Comparison of ENCODE assay signal across 23 cellular contexts in genomic region chr1:27469334-27469733, GRCh38. TPM values are rescaled to one million over a fixed set of nuclear protein-coding genes. Genes with fewer than 3 reads are reported as not detected.
DNase-seq lines count a peak whose midpoint lies in the region; ATAC-seq, FAIRE-seq and TF ChIP-seq lines count a peak whose summit lies in the region.
"Had no signal": no experiment of that assay in that cellular context is flagged by ENCODE, and none has a peak within 500 bp of the region (broad histone marks: within the 10 kb centered on the region; RNA-seq: fewer than 3 reads in every experiment).

No MANE protein-coding gene starts in this region.

- H3K4me2 ChIP-seq in HepG2 (ENCODE audit: low read depth, low read length): no peak overlapping the region

- CTCF ChIA-PET in HepG2 (lab: Yijun Ruan, JAX; ENCODE audit: low intra/inter-chr PET ratio, low total read pairs): no interaction called here

- H4K20me1 ChIP-seq in HepG2 (ENCODE audit: insufficient read depth, low read length): peaks cover 28% of the 10 kb centered on the region; the same call in 1 of the 2 replicates

- H3K4me1 ChIP-seq in HepG2 (ENCODE audit: insufficient read depth, low read length) (peaks cover 28% of the 10 kb centered on the region), colonic mucosa (no peaks in the 10 kb centered on the region)

- POLR2A ChIA-PET in HepG2 (lab: Yijun Ruan, JAX): no interaction called here

- H3K27ac ChIP-seq in HepG2 (ENCODE audit: extremely low read length, insufficient read depth, low read length) (no peak overlapping the region), colonic mucosa (no peak overlapping the region)
- H3K27ac ChIP-seq: esophagus squamous epithelium, tibial artery had no signal

- TF ChIP-seq POLR2A in HepG2 (IDR thresholded peaks at IDR 0.05; ENCODE audit: insufficient read depth in 1 of 2, low read depth in 2 of 2, low read length in 2 of 2): no peak

- H3K27me3 ChIP-seq in HepG2 (ENCODE audit: control insufficient read depth in 1 of 2, insufficient read depth in 2 of 2, low read length in 2 of 2) (no peaks in the 10 kb centered on the region), colonic mucosa (no peaks in the 10 kb centered on the region)
- H3K27me3 ChIP-seq: esophagus squamous epithelium, tibial artery had no signal

- H3K36me3 ChIP-seq in HepG2 (replicated peaks in 1 of 2; ENCODE audit: control insufficient read depth in 1 of 2, insufficient read depth in 2 of 2, low read length in 2 of 2) (peaks cover 0 to 12% of the 10 kb centered on the region in 2 experiments; a peak in 4 of 5 replicates), colonic mucosa (no peaks in the 10 kb centered on the region)

- in situ Hi-C loops in HepG2 (cut with HindIII; ENCODE audit: extremely low pct_ligation_motif_present, low pct_unique_long_range_greater_than_20kb): no loop called here

- peaks cover 80% of the 10 kb centered on the region for H3K4me1 Mint-ChIP-seq in activated naive CD4-positive, alpha-beta T cell treated with anti-CD3 and anti-CD28 coated beads, Interleukin-2, amount 50 U/mL, for 24 hours
- H3K4me1 Mint-ChIP-seq in activated naive CD8-positive, alpha-beta T cell treated with anti-CD3 and anti-CD28 coated beads for 36 hours: peaks cover 60% of the 10 kb centered on the region
- H3K4me1 Mint-ChIP-seq in stimulated activated naive CD8-positive, alpha-beta T cell treated with anti-CD3 and anti-CD28 coated beads, Interleukin-15, amount 100 ng/mL, for 72 hours: peaks cover 78% of the 10 kb centered on the region

- H3K27ac Mint-ChIP-seq in activated naive CD4-positive, alpha-beta T cell treated with anti-CD3 and anti-CD28 coated beads, Interleukin-2, amount 50 U/mL, for 24 hours: peak overlapping the region; percentile 86
- peak overlapping the region; percentile 25 for H3K27ac Mint-ChIP-seq in activated naive CD8-positive, alpha-beta T cell treated with anti-CD3 and anti-CD28 coated beads for 36 hours
- H3K27ac Mint-ChIP-seq in stimulated activated naive CD8-positive, alpha-beta T cell treated with anti-CD3 and anti-CD28 coated beads, Interleukin-15, amount 100 ng/mL, for 72 hours: no peak overlapping the region
- H3K27ac Mint-ChIP-seq: activated T-helper 1 cell treated with anti-CD3 and anti-CD28 coated beads, Interleukin-12 subunit alpha, Interleukin-12 subunit beta, Interleukin-2, Interleukin-4 antibody, amounts not matched to agents 30 ng/mL and 10 ng/mL and 1 ng/mL, durations not matched to agents 14 hours and 24 hours and 36 hours had no signal

- no peaks in the 10 kb centered on the region for H3K9me3 Mint-ChIP-seq in activated naive CD4-positive, alpha-beta T cell treated with anti-CD3 and anti-CD28 coated beads, Interleukin-2, amount 50 U/mL, for 24 hours
- no peaks in the 10 kb centered on the region for H3K9me3 Mint-ChIP-seq in activated naive CD8-positive, alpha-beta T cell treated with anti-CD3 and anti-CD28 coated beads for 36 hours
- no peaks in the 10 kb centered on the region for H3K9me3 Mint-ChIP-seq in stimulated activated naive CD8-positive, alpha-beta T cell treated with anti-CD3 and anti-CD28 coated beads, Interleukin-15, amount 100 ng/mL, for 72 hours
- H3K9me3 Mint-ChIP-seq: activated T-helper 1 cell treated with anti-CD3 and anti-CD28 coated beads, Interleukin-12 subunit alpha, Interleukin-12 subunit beta, Interleukin-2, Interleukin-4 antibody, amounts not matched to agents 30 ng/mL and 10 ng/mL and 1 ng/mL, durations not matched to agents 14 hours and 24 hours and 36 hours had no signal

- WGBS in HepG2 (ENCODE audit: low lambda C conversion rate): 66% methylated on average over 6 of the region's 6 CpGs

- no peak for DNase-seq in activated naive CD4-positive, alpha-beta T cell treated with anti-CD3 and anti-CD28 coated beads, Interleukin-2, amount 50 U/mL, for 16 hours
- DNase-seq in activated naive CD8-positive, alpha-beta T cell treated with anti-CD3 and anti-CD28 coated beads for 36 hours: no peak
- peak; percentile 47 for DNase-seq in HepG2 (ENCODE audit: low spot score)
- no peak for DNase-seq in stimulated activated naive CD8-positive, alpha-beta T cell treated with anti-CD3 and anti-CD28 coated beads, Interleukin-15, amount 100 ng/mL, for 72 hours
- no peak for DNase-seq in colonic mucosa
- DNase-seq in NCI-H524 treated with DMSO at 0.1 percent for 48 hours (lab: John Stamatoyannopoulos, UW): no peak
- DNase-seq: activated CD4-positive, alpha-beta T cell treated with anti-CD3 and anti-CD28 coated beads for 4 hours; cerebellar nuclear complex; DMS53; effector CD8-positive, alpha-beta T cell; esophagus squamous epithelium; GF-D8; NCI-H1694; NCI-H748 treated with DMSO at 0.1 percent for 48 hours; posterior cingulate gyrus; tibial artery had no signal

- H3K79me2 ChIP-seq in HepG2 (ENCODE audit: insufficient read depth, low read length): peaks cover 80% of the 10 kb centered on the region

- no peak overlapping the region for H2AFZ ChIP-seq in HepG2 (ENCODE audit: low read length)

- intact Hi-C loops in HepG2 (cut with micrococcal nuclease; ENCODE audit: unreplicated experiment): no loop called here
- intact Hi-C loops in colonic mucosa (cut with DNase I): no loop called here

- TF ChIP-seq RAD21 in HepG2 (CRISPR knock-in tag; IDR thresholded peaks at IDR 0.05): no peak

- H3K9me3 ChIP-seq in HepG2 (ENCODE audit: low read length) (no peaks in the 10 kb centered on the region), colonic mucosa (no peaks in the 10 kb centered on the region)
- H3K9me3 ChIP-seq: esophagus squamous epithelium, tibial artery had no signal

- BruUV-seq in HepG2 (replicated peaks; lab: Mats Ljungman, UMichigan): no TSS peak

- no peak for FAIRE-seq in HepG2 (lab: Jason Lieb, UNC)
- FAIRE-seq: GM19239, H1, K562 had no signal

- H3K36me3 Mint-ChIP-seq in activated naive CD4-positive, alpha-beta T cell treated with anti-CD3 and anti-CD28 coated beads, Interleukin-2, amount 50 U/mL, for 24 hours: peaks cover 10% of the 10 kb centered on the region
- H3K36me3 Mint-ChIP-seq in activated naive CD8-positive, alpha-beta T cell treated with anti-CD3 and anti-CD28 coated beads for 36 hours: peaks cover 38% of the 10 kb centered on the region

- H3K9ac ChIP-seq in HepG2 (ENCODE audit: insufficient read depth, low read depth, low read length) (no peak overlapping the region), colonic mucosa (ENCODE audit: low read depth in 2 of 2, low read length in 2 of 2) (no peak overlapping the region)

- TF ChIP-seq EP300 in HepG2 (IDR thresholded peaks at IDR 0.05; ENCODE audit: low read depth in 2 of 2, low read length in 2 of 2) (no peak), HepG2 (CRISPR knock-in tag; IDR thresholded peaks at IDR 0.05; ENCODE audit: borderline replicate concordance) (no peak)

- TF ChIP-seq CTCF in HepG2 (CRISPR knock-in tag; IDR thresholded peaks at IDR 0.05) (no peak), colonic mucosa (IDR thresholded peaks at IDR 0.05) (no peak)

- no peak overlapping the region for H3K4me3 Mint-ChIP-seq in activated naive CD4-positive, alpha-beta T cell treated with anti-CD3 and anti-CD28 coated beads, Interleukin-2, amount 50 U/mL, for 24 hours
- H3K4me3 Mint-ChIP-seq in activated naive CD8-positive, alpha-beta T cell treated with anti-CD3 and anti-CD28 coated beads for 36 hours: no peak overlapping the region
- peak overlapping the region in 1 of 2 donors; percentile 29 for H3K4me3 Mint-ChIP-seq in stimulated activated naive CD8-positive, alpha-beta T cell treated with anti-CD3 and anti-CD28 coated beads, Interleukin-15, amount 100 ng/mL, for 72 hours
- H3K4me3 Mint-ChIP-seq: activated T-helper 1 cell treated with anti-CD3 and anti-CD28 coated beads, Interleukin-12 subunit alpha, Interleukin-12 subunit beta, Interleukin-2, Interleukin-4 antibody, amounts not matched to agents 30 ng/mL and 10 ng/mL and 1 ng/mL, durations not matched to agents 14 hours and 24 hours and 36 hours had no signal

- no peak overlapping the region for H3K4me3 ChIP-seq in HepG2 (replicated peaks in 1 of 3; ENCODE audit: insufficient read depth in 1 of 3, low read depth in 2 of 3, low read length in 3 of 3)
- H3K4me3 ChIP-seq in colonic mucosa: no peak overlapping the region
- H3K4me3 ChIP-seq: esophagus squamous epithelium, K562, tibial artery had no signal

- H3K27me3 Mint-ChIP-seq in activated naive CD4-positive, alpha-beta T cell treated with anti-CD3 and anti-CD28 coated beads, Interleukin-2, amount 50 U/mL, for 24 hours: no peaks in the 10 kb centered on the region
- H3K27me3 Mint-ChIP-seq in activated naive CD8-positive, alpha-beta T cell treated with anti-CD3 and anti-CD28 coated beads for 36 hours: no peaks in the 10 kb centered on the region
- no peaks in the 10 kb centered on the region for H3K27me3 Mint-ChIP-seq in stimulated activated naive CD8-positive, alpha-beta T cell treated with anti-CD3 and anti-CD28 coated beads, Interleukin-15, amount 100 ng/mL, for 72 hours

- peak; percentile 51; the same call in 2 of the 3 replicates for ATAC-seq in HepG2
- ATAC-seq in stimulated activated naive CD8-positive, alpha-beta T cell treated with anti-CD3 and anti-CD28 coated beads, Interleukin-15, amount 100 ng/mL, for 72 hours: peak; percentile 62
- no peak for ATAC-seq in GM19397 (IDR thresholded peaks at IDR 0.05; ENCODE audit: unreplicated experiment)
- ATAC-seq: K562, Right ventricle myocardium inferior had no signal

RNA-seq across cellular contexts. Expression of gene WASF2, which starts 20.6 kb away (rescaled TPM):
- total RNA-seq in activated naive CD8-positive, alpha-beta T cell treated with anti-CD3 and anti-CD28 coated beads for 36 hours: 100 to 1,000 TPM; 103 TPM
- 10.4 and 16.9 TPM in 2 replicates for total RNA-seq in HepG2 (2016; rRNA removed; fragmentation: Illumina TruSeq; extraction: Trizol)
- 3.7 and 4.4 TPM in 2 replicates for total RNA-seq in HepG2 (2016; cell fraction: cytosol; rRNA removed; fragmentation: Illumina TruSeq; extraction: Trizol; ENCODE audit: low read depth)
- total RNA-seq in HepG2 (2016; cell fraction: insoluble cytoplasmic fraction; rRNA removed; fragmentation: Illumina TruSeq; extraction: Trizol): 10.6 and 15.8 TPM in 2 replicates
- 17.2 and 17.7 TPM in 2 replicates for total RNA-seq in HepG2 (2016; cell fraction: membrane; rRNA removed; fragmentation: Illumina TruSeq; extraction: Trizol)
- total RNA-seq in HepG2 (2016; cell fraction: nucleus; rRNA removed; fragmentation: Illumina TruSeq; extraction: Trizol): 13.0 and 13.9 TPM in 2 replicates
- 26.4 and 27.7 TPM in 2 replicates for polyA plus RNA-seq in HepG2 (2011; rRNA removed)
- 16.3 and 16.7 TPM in 2 replicates for polyA plus RNA-seq in HepG2 (2011; cell fraction: cytosol; rRNA removed)
- polyA plus RNA-seq in HepG2 (2011; cell fraction: nucleus; rRNA removed): 25.0 and 25.9 TPM in 2 replicates
- polyA plus RNA-seq in HepG2 (2012): 29.4 and 35.1 TPM in 2 replicates
- 2.7 and 3.1 TPM in 2 replicates for polyA plus RNA-seq in HepG2 (2016; cell fraction: cytosol; fragmentation: Illumina TruSeq; extraction: Trizol; ENCODE audit: low read depth)
- polyA plus RNA-seq in HepG2 (2016; cell fraction: insoluble cytoplasmic fraction; fragmentation: Illumina TruSeq; extraction: Trizol; ENCODE audit: low read depth): 21.4 and 26.0 TPM in 2 replicates
- polyA plus RNA-seq in HepG2 (2016; cell fraction: membrane; fragmentation: Illumina TruSeq; extraction: Trizol; ENCODE audit: low read depth): 12.8 and 13.7 TPM in 2 replicates
- 23.0 and 25.5 TPM in 2 replicates for polyA plus RNA-seq in HepG2 (2016; cell fraction: nucleus; fragmentation: Illumina TruSeq; extraction: Trizol; ENCODE audit: insufficient read depth, low read depth)
- polyA minus RNA-seq in HepG2 (2011; rRNA and poly(A)+ RNA removed; ENCODE audit: low replicate concordance): 45.6 and 56.9 TPM in 2 replicates
- polyA minus RNA-seq in HepG2 (2011; cell fraction: cytosol; rRNA and poly(A)+ RNA removed): 22.2 and 26.7 TPM in 2 replicates
- 22.0 and 23.7 TPM in 2 replicates for polyA minus RNA-seq in HepG2 (2011; cell fraction: nucleus; rRNA and poly(A)+ RNA removed)
- total RNA-seq in colonic mucosa: 100 to 1,000 TPM; 120 to 168 TPM

Comparison
In these comparisons a context has a peak if more than half of its experiments do, and no peak if none do; other contexts are left out.
1. H3K27ac Mint-ChIP-seq: peak in activated naive CD4-positive, alpha-beta T cell treated with anti-CD3 and anti-CD28 coated beads, Interleukin-2, amount 50 U/mL, for 24 hours (single experiment) and activated naive CD8-positive, alpha-beta T cell treated with anti-CD3 and anti-CD28 coated beads for 36 hours (single experiment); none in stimulated activated naive CD8-positive, alpha-beta T cell treated with anti-CD3 and anti-CD28 coated beads, Interleukin-15, amount 100 ng/mL, for 72 hours (0 of 2).